Comparison of ENCODE assay signal across 22 cellular contexts in genomic region chrX:12996934-12997435, GRCh38. TPM values are rescaled to one million over a fixed set of nuclear protein-coding genes. Genes with fewer than 3 reads are reported as not detected.
DNase-seq lines count a peak whose midpoint lies in the region; ATAC-seq and TF ChIP-seq lines count a peak whose summit lies in the region.
"Had no signal": no experiment of that assay in that cellular context is flagged by ENCODE, and none has a peak within 500 bp of the region (broad histone marks: within the 10 kb centered on the region; RNA-seq: fewer than 3 reads in every experiment).

No MANE protein-coding gene starts in this region.

- H3K4me3 ChIP-seq in KMS-11 (IDR thresholded peaks at IDR 0.05; ENCODE audit: insufficient read depth, low read depth, low read length): no peak overlapping the region
- H3K4me3 ChIP-seq: smooth muscle cell had no signal

- intact Hi-C loops in activated CD4-positive, alpha-beta T cell treated with anti-CD3 and anti-CD28 coated beads, Interleukin-2, amount 10 ng/mL, durations not matched to agents 24 days and 14 days (cut with micrococcal nuclease): no loop called here

- H3K4me2 ChIP-seq in KMS-11: no peak overlapping the region
- H3K4me2 ChIP-seq: smooth muscle cell had no signal

- no peak for DNase-seq in activated CD4-positive, alpha-beta T cell treated with anti-CD3 and anti-CD28 coated beads, Interleukin-2, amount 10 ng/mL, durations not matched to agents 24 days and 14 days
- DNase-seq in activated CD4-positive, alpha-beta T cell treated with anti-CD3 and anti-CD28 coated beads, Interleukin-2, amount 50 U/mL, for 4 hours: no peak
- no peak for DNase-seq in activated naive CD8-positive, alpha-beta T cell treated with anti-CD3 and anti-CD28 coated beads, Interleukin-2, amount 50 U/mL, for 24 hours
- no peak for DNase-seq in stimulated activated effector memory CD8-positive, alpha-beta T cell treated with anti-CD3 and anti-CD28 coated beads, Interleukin-12 subunit alpha, Interleukin-12 subunit beta, amount 100 ng/mL, for 72 hours (ENCODE audit: low spot score in 2 of 2)
- no peak for DNase-seq in progenitor cell of endocrine pancreas (ENCODE audit: low spot score, unreplicated experiment)
- DNase-seq in NCI-H1417 treated with DMSO at 0.1 percent for 48 hours (lab: John Stamatoyannopoulos, UW): no peak
- DNase-seq in NCI-H1092 treated with DMSO at 0.1 percent for 48 hours (lab: John Stamatoyannopoulos, UW): no peak
- DNase-seq: ACHN; activated CD4-positive, CD25-positive, alpha-beta regulatory T cell treated with anti-CD3 and anti-CD28 coated beads, Interleukin-2, amount 50 U/mL, for 72 hours; amygdala; COR-L47; islet precursor cell; mesendoderm; NCI-H2081; NCI-H510A; SHP77 treated with DMSO at 0.1 percent for 48 hours; T-helper 9 cell had no signal

- H3K79me2 ChIP-seq in KMS-11 (ENCODE audit: insufficient read depth, low read depth): no peaks in the 10 kb centered on the region

- H3K4me1 ChIP-seq in KMS-11 (ENCODE audit: low read depth, poor library complexity, severe bottlenecking): peaks cover 51% of the 10 kb centered on the region

- ATAC-seq in activated naive CD8-positive, alpha-beta T cell treated with anti-CD3 and anti-CD28 coated beads, Interleukin-2, amount 50 U/mL, for 24 hours: no peak
- no peak for ATAC-seq in stimulated activated effector memory CD8-positive, alpha-beta T cell treated with anti-CD3 and anti-CD28 coated beads, Interleukin-12 subunit alpha, Interleukin-12 subunit beta, amount 100 ng/mL, for 72 hours

- H3K9me3 Mint-ChIP-seq in activated CD4-positive, alpha-beta T cell treated with anti-CD3 and anti-CD28 coated beads, Interleukin-2, amount 10 ng/mL, durations not matched to agents 24 days and 14 days: no peaks in the 10 kb centered on the region
- peaks cover 3% of the 10 kb centered on the region for H3K9me3 Mint-ChIP-seq in activated naive CD8-positive, alpha-beta T cell treated with anti-CD3 and anti-CD28 coated beads, Interleukin-2, amount 50 U/mL, for 24 hours
- H3K9me3 Mint-ChIP-seq in stimulated activated effector memory CD8-positive, alpha-beta T cell treated with anti-CD3 and anti-CD28 coated beads, Interleukin-12 subunit alpha, Interleukin-12 subunit beta, amount 100 ng/mL, for 72 hours: no peaks in the 10 kb centered on the region
- peaks cover 10% of the 10 kb centered on the region for H3K9me3 Mint-ChIP-seq in progenitor cell of endocrine pancreas (ENCODE audit: low read depth)

- H3K36me3 Mint-ChIP-seq in activated CD4-positive, alpha-beta T cell treated with anti-CD3 and anti-CD28 coated beads, Interleukin-2, amount 10 ng/mL, durations not matched to agents 24 days and 14 days (ENCODE audit: low read depth): peaks cover 2% of the 10 kb centered on the region
- H3K36me3 Mint-ChIP-seq in activated naive CD8-positive, alpha-beta T cell treated with anti-CD3 and anti-CD28 coated beads, Interleukin-2, amount 50 U/mL, for 24 hours (ENCODE audit: low read depth): no peaks in the 10 kb centered on the region
- no peaks in the 10 kb centered on the region for H3K36me3 Mint-ChIP-seq in stimulated activated effector memory CD8-positive, alpha-beta T cell treated with anti-CD3 and anti-CD28 coated beads, Interleukin-12 subunit alpha, Interleukin-12 subunit beta, amount 100 ng/mL, for 72 hours
- no peaks in the 10 kb centered on the region for H3K36me3 Mint-ChIP-seq in progenitor cell of endocrine pancreas (ENCODE audit: insufficient read depth)

- H3K27ac ChIP-seq in KMS-11: peak overlapping the region; percentile 79; the same call in 1 of the 2 replicates

- no peak overlapping the region for H2AFZ ChIP-seq in KMS-11 (ENCODE audit: low read depth)

- peaks cover 43% of the 10 kb centered on the region for H3K4me1 Mint-ChIP-seq in activated CD4-positive, alpha-beta T cell treated with anti-CD3 and anti-CD28 coated beads, Interleukin-2, amount 10 ng/mL, durations not matched to agents 24 days and 14 days
- H3K4me1 Mint-ChIP-seq in activated naive CD8-positive, alpha-beta T cell treated with anti-CD3 and anti-CD28 coated beads, Interleukin-2, amount 50 U/mL, for 24 hours: peaks cover 70% of the 10 kb centered on the region
- peaks cover 34% of the 10 kb centered on the region for H3K4me1 Mint-ChIP-seq in stimulated activated effector memory CD8-positive, alpha-beta T cell treated with anti-CD3 and anti-CD28 coated beads, Interleukin-12 subunit alpha, Interleukin-12 subunit beta, amount 100 ng/mL, for 72 hours
- peaks cover 28% of the 10 kb centered on the region for H3K4me1 Mint-ChIP-seq in progenitor cell of endocrine pancreas (ENCODE audit: low read depth)

- TF ChIP-seq CTCF in KMS-11 (conservative IDR thresholded peaks at IDR 0.05; ENCODE audit: low read depth, low read length): no peak
- no peak for TF ChIP-seq CTCF in progenitor cell of endocrine pancreas (IDR thresholded peaks at IDR 0.05; ENCODE audit: unreplicated experiment)

- H3K4me3 Mint-ChIP-seq in activated CD4-positive, alpha-beta T cell treated with anti-CD3 and anti-CD28 coated beads, Interleukin-2, amount 10 ng/mL, durations not matched to agents 24 days and 14 days: no peak overlapping the region
- H3K4me3 Mint-ChIP-seq in activated naive CD8-positive, alpha-beta T cell treated with anti-CD3 and anti-CD28 coated beads, Interleukin-2, amount 50 U/mL, for 24 hours: no peak overlapping the region
- no peak overlapping the region for H3K4me3 Mint-ChIP-seq in stimulated activated effector memory CD8-positive, alpha-beta T cell treated with anti-CD3 and anti-CD28 coated beads, Interleukin-12 subunit alpha, Interleukin-12 subunit beta, amount 100 ng/mL, for 72 hours
- no peak overlapping the region for H3K4me3 Mint-ChIP-seq in progenitor cell of endocrine pancreas (ENCODE audit: low read depth)
- H3K4me3 Mint-ChIP-seq: neural crest cell had no signal

- peak overlapping the region; percentile 85 for H3K27ac Mint-ChIP-seq in activated CD4-positive, alpha-beta T cell treated with anti-CD3 and anti-CD28 coated beads, Interleukin-2, amount 10 ng/mL, durations not matched to agents 24 days and 14 days
- H3K27ac Mint-ChIP-seq in activated naive CD8-positive, alpha-beta T cell treated with anti-CD3 and anti-CD28 coated beads, Interleukin-2, amount 50 U/mL, for 24 hours: peak overlapping the region; percentile 89
- peak overlapping the region; percentile 92 for H3K27ac Mint-ChIP-seq in stimulated activated effector memory CD8-positive, alpha-beta T cell treated with anti-CD3 and anti-CD28 coated beads, Interleukin-12 subunit alpha, Interleukin-12 subunit beta, amount 100 ng/mL, for 72 hours
- H3K27ac Mint-ChIP-seq in progenitor cell of endocrine pancreas: no peak overlapping the region

- H3K27me3 Mint-ChIP-seq in activated CD4-positive, alpha-beta T cell treated with anti-CD3 and anti-CD28 coated beads, Interleukin-2, amount 10 ng/mL, durations not matched to agents 24 days and 14 days: no peaks in the 10 kb centered on the region
- no peaks in the 10 kb centered on the region for H3K27me3 Mint-ChIP-seq in activated naive CD8-positive, alpha-beta T cell treated with anti-CD3 and anti-CD28 coated beads, Interleukin-2, amount 50 U/mL, for 24 hours
- H3K27me3 Mint-ChIP-seq in progenitor cell of endocrine pancreas: no peaks in the 10 kb centered on the region

- no peaks in the 10 kb centered on the region for H3K36me3 ChIP-seq in KMS-11 (ENCODE audit: insufficient read depth)

- no peaks in the 10 kb centered on the region for H3K27me3 ChIP-seq in KMS-11 (ENCODE audit: insufficient read depth, low read depth)

- no peak overlapping the region for H3K9ac ChIP-seq in KMS-11

- H4K20me1 ChIP-seq in KMS-11 (ENCODE audit: insufficient read depth): no peaks in the 10 kb centered on the region

RNA-seq across cellular contexts. Expression of gene TMSB4X, which starts 22.1 kb away (rescaled TPM):
- 5,263 and 5,311 TPM in 2 replicates for total RNA-seq in activated CD4-positive, alpha-beta T cell treated with anti-CD3 and anti-CD28 coated beads, Interleukin-2, amount 10 ng/mL, durations not matched to agents 24 days and 14 days
- 1,699 and 1,780 TPM in 2 replicates for total RNA-seq in progenitor cell of endocrine pancreas

RNA-seq across cellular contexts. Expression of gene FAM9C, which starts 47.4 kb away (rescaled TPM):
- total RNA-seq in activated CD4-positive, alpha-beta T cell treated with anti-CD3 and anti-CD28 coated beads, Interleukin-2, amount 10 ng/mL, durations not matched to agents 24 days and 14 days: not detected in 2 replicates
- not detected in 2 replicates for total RNA-seq in progenitor cell of endocrine pancreas
- total RNA-seq: cerebellum, pulmonary artery endothelial cell, smooth muscle cell had no signal
